Comparison of ENCODE assay signal across 1 cellular context in the genomic region with DNA sequence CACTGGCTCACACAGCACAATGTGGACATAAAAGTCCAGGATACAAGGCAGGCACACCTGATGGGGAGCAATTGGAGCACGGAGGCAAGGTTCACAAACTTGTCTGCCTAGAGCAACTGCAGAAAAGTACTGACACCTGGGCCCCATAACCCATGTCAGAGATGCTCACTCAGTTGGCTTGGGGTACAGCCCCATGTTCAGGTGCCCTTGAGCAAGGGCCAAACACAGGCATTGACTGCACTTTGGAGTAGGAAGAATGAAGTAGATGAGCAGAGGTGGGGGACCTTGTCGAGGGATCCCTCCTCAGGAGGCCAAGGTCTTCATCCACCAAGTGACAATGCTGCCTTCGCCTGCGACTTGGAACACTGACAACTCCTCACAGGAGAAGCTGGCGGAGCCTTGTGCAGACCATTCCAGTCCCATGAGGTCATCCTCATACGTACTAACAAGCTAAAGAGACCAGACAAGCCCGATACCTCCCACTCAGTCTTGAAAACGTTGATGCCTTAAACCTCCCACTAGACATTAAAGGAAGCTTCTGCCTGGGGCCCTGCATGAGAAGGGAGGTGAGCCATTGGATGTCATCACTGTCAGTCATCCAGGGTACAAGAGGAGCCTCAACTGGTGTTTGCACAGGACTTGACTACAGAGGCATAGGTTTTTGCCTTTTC.
TF ChIP-seq lines count a peak whose summit lies in the region.

No MANE protein-coding gene starts in this region.

TF ChIP-seq in HEK293, 187 proteins besides CTCF, POLR2A, EP300 and RAD21 (continued from another document):
- 0 out of 2 replicates have a peak, but pooled peaks have one; percentile 35 for TF ChIP-seq SP7 (tag by site-specific recombination; IDR thresholded peaks at IDR 0.05)
- no peak for TF ChIP-seq ZNF623 (tag by site-specific recombination; IDR thresholded peaks at IDR 0.05)
- peak; percentile 30; the same call in 1 of the 2 replicates for TF ChIP-seq HIC1 (tag by site-specific recombination; IDR thresholded peaks at IDR 0.05)
- peak; percentile 72 for TF ChIP-seq GLIS1 (tag by site-specific recombination; IDR thresholded peaks at IDR 0.05)
- TF ChIP-seq EGR2 (tag by site-specific recombination; IDR thresholded peaks at IDR 0.05; ENCODE audit: low read depth) = peak; percentile 54
- no peak for TF ChIP-seq ZNF292 (tag by site-specific recombination; IDR thresholded peaks at IDR 0.05; ENCODE audit: borderline replicate concordance, low read depth)
- TF ChIP-seq KLF8 (tag by site-specific recombination; IDR thresholded peaks at IDR 0.05) = peak; percentile 52; the same call in 1 of the 2 replicates
- TF ChIP-seq KLF17 (tag by site-specific recombination; IDR thresholded peaks at IDR 0.05) = no peak
- no peak for TF ChIP-seq ZNF571 (tag by site-specific recombination; IDR thresholded peaks at IDR 0.05)
- TF ChIP-seq ZNF394 (tag by site-specific recombination; IDR thresholded peaks at IDR 0.05; ENCODE audit: borderline replicate concordance) = peak; percentile 93
- peak; percentile 46 for TF ChIP-seq SP2 (tag by site-specific recombination; IDR thresholded peaks at IDR 0.05)
- TF ChIP-seq ZBTB20 (tag by site-specific recombination; IDR thresholded peaks at IDR 0.05) = peak; percentile 84
- TF ChIP-seq, protein P1, sequence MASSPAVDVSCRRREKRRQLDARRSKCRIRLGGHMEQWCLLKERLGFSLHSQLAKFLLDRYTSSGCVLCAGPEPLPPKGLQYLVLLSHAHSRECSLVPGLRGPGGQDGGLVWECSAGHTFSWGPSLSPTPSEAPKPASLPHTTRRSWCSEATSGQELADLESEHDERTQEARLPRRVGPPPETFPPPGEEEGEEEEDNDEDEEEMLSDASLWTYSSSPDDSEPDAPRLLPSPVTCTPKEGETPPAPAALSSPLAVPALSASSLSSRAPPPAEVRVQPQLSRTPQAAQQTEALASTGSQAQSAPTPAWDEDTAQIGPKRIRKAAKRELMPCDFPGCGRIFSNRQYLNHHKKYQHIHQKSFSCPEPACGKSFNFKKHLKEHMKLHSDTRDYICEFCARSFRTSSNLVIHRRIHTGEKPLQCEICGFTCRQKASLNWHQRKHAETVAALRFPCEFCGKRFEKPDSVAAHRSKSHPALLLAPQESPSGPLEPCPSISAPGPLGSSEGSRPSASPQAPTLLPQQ (tag by site-specific recombination; IDR thresholded peaks at IDR 0.05) = 0 out of 2 replicates have a peak, but pooled peaks have one; percentile 32
- TF ChIP-seq MZF1 (tag by site-specific recombination; IDR thresholded peaks at IDR 0.05; ENCODE audit: borderline replicate concordance) = no peak
- peak; percentile 52 for TF ChIP-seq ZBTB17 (tag by site-specific recombination; IDR thresholded peaks at IDR 0.05)
- TF ChIP-seq ZNF629 (tag by site-specific recombination; IDR thresholded peaks at IDR 0.05) = peak; percentile 66
- peak; percentile 46; the same call in 1 of the 2 replicates for TF ChIP-seq SCRT2 (tag by site-specific recombination; IDR thresholded peaks at IDR 0.05)
- TF ChIP-seq ZFHX2 (tag by site-specific recombination; conservative IDR thresholded peaks at IDR 0.05) = peak; percentile 78
- TF ChIP-seq, protein P2, sequence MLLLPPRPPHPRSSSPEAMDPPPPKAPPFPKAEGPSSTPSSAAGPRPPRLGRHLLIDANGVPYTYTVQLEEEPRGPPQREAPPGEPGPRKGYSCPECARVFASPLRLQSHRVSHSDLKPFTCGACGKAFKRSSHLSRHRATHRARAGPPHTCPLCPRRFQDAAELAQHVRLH (tag by site-specific recombination; IDR thresholded peaks at IDR 0.05) = no peak
TF ChIP-seq in HEK293: peak in this region for 14.
